31 cellular contexts compared by ENCODE assay signal in the genomic region with DNA sequence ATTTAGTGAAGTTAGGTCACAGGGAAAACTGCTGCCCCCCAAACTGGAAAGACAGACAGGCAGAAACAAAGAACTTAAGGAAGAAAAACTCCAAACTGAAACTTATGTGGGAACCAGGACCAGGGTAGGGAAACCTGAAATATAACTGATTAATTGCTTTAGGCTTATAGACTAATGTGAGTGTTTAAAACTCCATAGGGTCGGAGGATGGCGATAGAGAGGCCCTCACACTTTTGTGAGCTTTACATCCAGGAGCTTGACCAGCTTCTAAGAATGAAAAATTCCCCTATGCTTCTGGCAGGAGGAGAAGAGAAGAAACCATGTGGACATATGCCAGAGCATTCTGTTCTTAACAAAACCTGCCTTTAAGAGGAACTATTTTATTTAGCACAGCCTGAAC.
"Had no signal": no experiment of that assay in that cellular context is flagged by ENCODE, and none has a peak within 500 bp of the region (broad histone marks: within the 10 kb centered on the region; RNA-seq: fewer than 3 reads in every experiment).

No MANE protein-coding gene starts in this region.

- H3K4me3 ChIP-seq: coronary artery, dorsolateral prefrontal cortex, esophagus muscularis mucosa, gastrocnemius medialis, heart left ventricle had no signal

- H3K9me3 ChIP-seq: esophagus muscularis mucosa, gastrocnemius medialis had no signal

- H3K36me3 ChIP-seq: brain microvascular endothelial cell, esophagus muscularis mucosa, gastrocnemius medialis, heart left ventricle had no signal

- H3K4me1 Mint-ChIP-seq: activated CD4-positive, alpha-beta memory T cell treated with anti-CD3 and anti-CD28 coated beads, Interleukin-2, amount 10 ng/mL, durations not matched to agents 7 days and 5 days; activated CD4-positive, alpha-beta T cell treated with anti-CD3 and anti-CD28 coated beads, Interleukin-2, amount 10 ng/mL, durations not matched to agents 7 days and 5 days; central memory CD8-positive, alpha-beta T cell; T-helper 17 cell had no signal

- H3K36me3 Mint-ChIP-seq: activated naive CD8-positive, alpha-beta T cell had no signal

- DNase-seq: activated CD4-positive, alpha-beta memory T cell treated with anti-CD3 and anti-CD28 coated beads, Interleukin-2, amount 10 ng/mL, durations not matched to agents 7 days and 5 days; activated CD4-positive, alpha-beta T cell treated with anti-CD3 and anti-CD28 coated beads for 1 hour; activated CD4-positive, alpha-beta T cell treated with anti-CD3 and anti-CD28 coated beads for 4 hours; activated CD4-positive, alpha-beta T cell treated with anti-CD3 and anti-CD28 coated beads, Interleukin-2, amount 10 ng/mL, durations not matched to agents 7 days and 5 days; activated CD4-positive, alpha-beta T cell treated with anti-CD3 and anti-CD28 coated beads, Interleukin-2, amount 50 U/mL, for 4 hours; activated CD8-positive, alpha-beta memory T cell treated with anti-CD3 and anti-CD28 coated beads, Interleukin-2, amount 50 U/mL, for 48 hours; activated gamma-delta T cell treated with Interleukin-2 at 50 U/mL for 16 hours; activated naive CD4-positive, alpha-beta T cell treated with anti-CD3 and anti-CD28 coated beads, Interleukin-2, amount 50 U/mL, for 16 hours; activated naive CD4-positive, alpha-beta T cell treated with Interleukin-2 at 50 U/mL for 16 hours; activated T-cell treated with anti-CD3 and anti-CD28 coated beads for 4 hours; activated T-cell treated with anti-CD3 and anti-CD28 coated beads, Interleukin-2, amount 50 U/mL, for 24 hours; activated T-cell treated with anti-CD3 and anti-CD28 coated beads, Interleukin-2, amount 50 U/mL, for 72 hours; amniotic stem cell; anterior cingulate cortex; brain microvascular endothelial cell; dorsolateral prefrontal cortex; effector memory CD4-positive, alpha-beta T cell; erythroblast; foreskin keratinocyte; gastrocnemius medialis; glutamatergic neuron; heart left ventricle; T-helper 1 cell; T-helper 17 cell; T1000 had no signal

- H3K4me1 ChIP-seq: esophagus muscularis mucosa, foreskin keratinocyte, gastrocnemius medialis, heart left ventricle had no signal

- H3K27ac Mint-ChIP-seq: activated CD4-positive, alpha-beta memory T cell treated with anti-CD3 and anti-CD28 coated beads, Interleukin-2, amount 10 ng/mL, durations not matched to agents 7 days and 5 days; activated CD4-positive, alpha-beta T cell treated with anti-CD3 and anti-CD28 coated beads, Interleukin-2, amount 10 ng/mL, durations not matched to agents 7 days and 5 days; activated naive CD8-positive, alpha-beta T cell; activated T-cell treated with anti-CD3 and anti-CD28 coated beads, Interleukin-2, amount 50 U/mL, for 24 hours; activated T-cell treated with anti-CD3 and anti-CD28 coated beads, Interleukin-2, amount 50 U/mL, for 72 hours; dendritic cell treated with granulocyte-macrophage colony-stimulating factor and Interleukin-4, amounts not matched to agents 40 ng/mL and 50 ng/mL, for 4 days; T-helper 17 cell; T-helper 2 cell treated with Interferon-gamma antibody and Interleukin-4, amounts not matched to agents 5 μg/mL and 100 μg/mL, for 36 hours had no signal

- H3K27me3 Mint-ChIP-seq: activated CD4-positive, alpha-beta memory T cell treated with anti-CD3 and anti-CD28 coated beads, Interleukin-2, amount 10 ng/mL, durations not matched to agents 7 days and 5 days; activated CD4-positive, alpha-beta T cell treated with anti-CD3 and anti-CD28 coated beads, Interleukin-2, amount 10 ng/mL, durations not matched to agents 7 days and 5 days; activated naive CD8-positive, alpha-beta T cell; activated T-cell treated with anti-CD3 and anti-CD28 coated beads, Interleukin-2, amount 50 U/mL, for 24 hours; central memory CD8-positive, alpha-beta T cell; dendritic cell treated with granulocyte-macrophage colony-stimulating factor and Interleukin-4, amounts not matched to agents 40 ng/mL and 50 ng/mL, for 4 days; T-helper 17 cell had no signal

- H3K27me3 ChIP-seq: brain microvascular endothelial cell, esophagus muscularis mucosa, foreskin keratinocyte, gastrocnemius medialis, heart left ventricle had no signal

- H3K4me3 Mint-ChIP-seq: activated CD4-positive, alpha-beta memory T cell treated with anti-CD3 and anti-CD28 coated beads, Interleukin-2, amount 10 ng/mL, durations not matched to agents 7 days and 5 days; activated CD4-positive, alpha-beta T cell treated with anti-CD3 and anti-CD28 coated beads, Interleukin-2, amount 10 ng/mL, durations not matched to agents 7 days and 5 days; activated naive CD8-positive, alpha-beta T cell; activated T-cell treated with anti-CD3 and anti-CD28 coated beads, Interleukin-2, amount 50 U/mL, for 24 hours; activated T-cell treated with anti-CD3 and anti-CD28 coated beads, Interleukin-2, amount 50 U/mL, for 72 hours; central memory CD8-positive, alpha-beta T cell; dendritic cell treated with granulocyte-macrophage colony-stimulating factor and Interleukin-4, amounts not matched to agents 40 ng/mL and 50 ng/mL, for 4 days; T-helper 17 cell; T-helper 2 cell treated with Interferon-gamma antibody and Interleukin-4, amounts not matched to agents 5 μg/mL and 100 μg/mL, for 36 hours had no signal

- H3K27ac ChIP-seq: brain microvascular endothelial cell, coronary artery, dorsolateral prefrontal cortex, esophagus muscularis mucosa, foreskin keratinocyte, gastrocnemius medialis, heart left ventricle had no signal

- ATAC-seq: activated T-cell treated with anti-CD3 and anti-CD28 coated beads, Interleukin-2, amount 50 U/mL, for 72 hours; foreskin keratinocyte; gastrocnemius medialis; heart left ventricle; T-helper 17 cell had no signal
